Comparison of ENCODE assay signal across 27 cellular contexts in the genomic region with DNA sequence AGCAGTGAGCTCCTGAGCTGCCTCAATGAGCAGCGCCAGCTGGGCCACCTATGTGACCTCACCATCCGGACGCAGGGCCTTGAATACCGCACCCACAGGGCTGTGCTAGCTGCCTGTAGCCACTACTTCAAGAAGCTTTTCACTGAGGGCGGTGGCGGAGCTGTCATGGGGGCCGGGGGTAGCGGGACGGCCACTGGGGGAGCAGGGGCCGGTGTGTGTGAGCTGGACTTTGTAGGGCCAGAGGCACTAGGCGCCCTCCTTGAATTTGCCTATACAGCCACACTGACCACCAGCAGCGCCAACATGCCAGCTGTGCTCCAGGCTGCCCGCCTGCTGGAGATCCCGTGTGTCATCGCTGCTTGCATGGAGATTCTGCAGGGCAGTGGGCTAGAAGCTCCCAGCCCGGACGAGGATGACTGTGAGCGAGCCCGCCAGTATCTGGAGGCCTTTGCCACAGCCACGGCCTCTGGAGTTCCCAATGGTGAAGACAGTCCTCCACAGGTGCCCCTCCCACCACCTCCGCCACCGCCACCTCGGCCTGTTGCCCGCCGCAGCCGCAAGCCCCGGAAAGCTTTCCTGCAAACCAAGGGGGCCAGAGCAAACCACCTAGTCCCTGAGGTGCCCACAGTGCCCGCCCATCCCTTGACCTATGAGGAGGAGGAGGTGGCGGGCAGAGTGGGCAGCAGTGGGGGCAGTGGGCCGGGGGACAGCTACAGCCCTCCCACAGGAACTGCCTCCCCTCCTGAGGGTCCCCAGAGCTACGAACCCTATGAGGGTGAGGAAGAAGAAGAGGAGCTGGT. TPM values are rescaled to one million over a fixed set of nuclear protein-coding genes. Genes with fewer than 3 reads are reported as not detected.
DNase-seq lines count a peak whose midpoint lies in the region; ATAC-seq and TF ChIP-seq lines count a peak whose summit lies in the region.
"Had no signal": no experiment of that assay in that cellular context is flagged by ENCODE, and none has a peak within 500 bp of the region (broad histone marks: within the 10 kb centered on the region; RNA-seq: fewer than 3 reads in every experiment).

No MANE protein-coding gene starts in this region.

- peak overlapping the region; percentile 88 for H3K27ac Mint-ChIP-seq in stimulated activated memory B cell treated with anti-CD40 and anti-IgM and Interleukin-4, amounts not matched to agents 10 μg/mL and 1 μg/mL and 100 μg/mL, for 72 hours
- H3K27ac Mint-ChIP-seq: activated naive CD8-positive, alpha-beta T cell treated with anti-CD3 and anti-CD28 coated beads for 36 hours had no signal

- no peak for ATAC-seq in stimulated activated memory B cell treated with anti-CD40 and anti-IgM and Interleukin-4, amounts not matched to agents 10 μg/mL and 1 μg/mL and 100 μg/mL, for 72 hours
- ATAC-seq in GM18517 (IDR thresholded peaks at IDR 0.05; ENCODE audit: unreplicated experiment), result no peak
- no peak for ATAC-seq in HG03521 (IDR thresholded peaks at IDR 0.05; ENCODE audit: unreplicated experiment)
- ATAC-seq in PC-3, result no peak

- TF ChIP-seq POLR2A in Peyer's patch (IDR thresholded peaks at IDR 0.05), result no peak

- TF ChIP-seq CTCF in Peyer's patch (IDR thresholded peaks at IDR 0.05), result no peak
- no peak for TF ChIP-seq CTCF in PC-3 (conservative IDR thresholded peaks at IDR 0.05; ENCODE audit: low read depth, low read length)

- no peaks in the 10 kb centered on the region for H3K9me3 ChIP-seq in Peyer's patch
- no peaks in the 10 kb centered on the region for H3K9me3 ChIP-seq in PC-3 (ENCODE audit: low read length)
- H3K9me3 ChIP-seq: MG63 had no signal

- peaks cover 33% of the 10 kb centered on the region for H3K79me2 ChIP-seq in PC-3 (ENCODE audit: low read length)

- no peak overlapping the region for H3K9ac ChIP-seq in PC-3 (ENCODE audit: low read length)

- H3K36me3 Mint-ChIP-seq in stimulated activated memory B cell treated with anti-CD40 and anti-IgM and Interleukin-4, amounts not matched to agents 10 μg/mL and 1 μg/mL and 100 μg/mL, for 72 hours, result peaks cover 13% of the 10 kb centered on the region

- no TSS peak for BruUV-seq in PC-3 (replicated peaks; lab: Mats Ljungman, UMichigan)

- no peak overlapping the region for H3K4me3 Mint-ChIP-seq in stimulated activated memory B cell treated with anti-CD40 and anti-IgM and Interleukin-4, amounts not matched to agents 10 μg/mL and 1 μg/mL and 100 μg/mL, for 72 hours
- H3K4me3 Mint-ChIP-seq: activated naive CD8-positive, alpha-beta T cell treated with anti-CD3 and anti-CD28 coated beads for 36 hours; CD14-positive monocyte had no signal

- H3K4me3 ChIP-seq in Peyer's patch, result no peak overlapping the region
- H3K4me3 ChIP-seq in PC-3 (ENCODE audit: low read length), result no peak overlapping the region
- H3K4me3 ChIP-seq: lung, MG63, PC-9, SK-N-MC, smooth muscle cell had no signal

- H3K4me1 Mint-ChIP-seq in stimulated activated memory B cell treated with anti-CD40 and anti-IgM and Interleukin-4, amounts not matched to agents 10 μg/mL and 1 μg/mL and 100 μg/mL, for 72 hours, result peaks cover 80% of the 10 kb centered on the region

- H3K27me3 ChIP-seq in Peyer's patch (no peaks in the 10 kb centered on the region), PC-3 (ENCODE audit: low read length) (no peaks in the 10 kb centered on the region)
- H3K27me3 ChIP-seq: MG63 had no signal

- H3K27me3 Mint-ChIP-seq in stimulated activated memory B cell treated with anti-CD40 and anti-IgM and Interleukin-4, amounts not matched to agents 10 μg/mL and 1 μg/mL and 100 μg/mL, for 72 hours, result no peaks in the 10 kb centered on the region
- H3K27me3 Mint-ChIP-seq: activated CD4-positive, alpha-beta memory T cell treated with anti-CD3 and anti-CD28 coated beads for 36 hours had no signal

- H3K4me1 ChIP-seq in Peyer's patch, result peaks cover 3 to 81% (median 50%) of the 10 kb centered on the region in 4 donors
- peaks cover 21% of the 10 kb centered on the region for H3K4me1 ChIP-seq in PC-3 (ENCODE audit: insufficient read depth, low read length)

- no peaks in the 10 kb centered on the region for H3F3A ChIP-seq in PC-3 (ENCODE audit: low read length, unreplicated experiment)

- POLR2A ChIA-PET in PC-3 (lab: Charles Lee; ENCODE audit: unreplicated experiment), result interaction anchor here (0.6 to 0.7 kb wide), 2 partner anchors 120 to 124 kb away, joined by 3 read pairs; no protein-coding TSS in a partner anchor

- peak; percentile 7 for DNase-seq in activated naive CD4-positive, alpha-beta T cell treated with anti-CD3 and anti-CD28 coated beads, Interleukin-2, amount 50 U/mL, for 16 hours
- DNase-seq in activated naive CD4-positive, alpha-beta T cell (lab: John Stamatoyannopoulos, UW), result no peak
- DNase-seq in Peyer's patch (peak in 1 of 3 donors; percentile 51), epithelial cell of prostate (ENCODE audit: low read depth, low spot score) (no peak), PC-3 (no peak)
- DNase-seq: activated CD4-positive, alpha-beta memory T cell treated with anti-CD3 and anti-CD28 coated beads for 36 hours; activated naive CD8-positive, alpha-beta T cell treated with anti-CD3 and anti-CD28 coated beads for 36 hours; activated T-cell treated with anti-CD3 and anti-CD28 coated beads, Interleukin-2, amount 50 U/mL, for 1 hour; DMS53; foreskin fibroblast; HCEC 1CT; hippocampal formation; islet precursor cell; MG63; NCI-H1694; NCI-H82; PC-9; stimulated activated CD4-positive, alpha-beta T cell treated with anti-CD3 and anti-CD28 coated beads, Interleukin-4, amount 100 ng/mL, for 4 hours had no signal

- intact Hi-C loops in PC-3 (cut with micrococcal nuclease), result loop anchor here (5.0 kb wide), 1 partner anchor 37 kb away; a partner anchor contains a TSS

- H3K36me3 ChIP-seq in Peyer's patch, result peaks cover 0 to 42% (median 0%) of the 10 kb centered on the region in 3 donors
- peaks cover 34% of the 10 kb centered on the region for H3K36me3 ChIP-seq in PC-3 (ENCODE audit: low read depth, low read length)

- H3K27ac ChIP-seq in Peyer's patch, result peak overlapping the region; percentile 94 to 99 (median 96)
- peak overlapping the region; percentile 81 for H3K27ac ChIP-seq in epithelial cell of prostate
- H3K27ac ChIP-seq in PC-3 (ENCODE audit: low read length), result no peak overlapping the region
- H3K27ac ChIP-seq: PC-9 had no signal

- H2AFZ ChIP-seq in PC-3 (ENCODE audit: low read length), result no peak overlapping the region
- H2AFZ ChIP-seq: PC-9 had no signal

- H3K9me3 Mint-ChIP-seq in stimulated activated memory B cell treated with anti-CD40 and anti-IgM and Interleukin-4, amounts not matched to agents 10 μg/mL and 1 μg/mL and 100 μg/mL, for 72 hours, result no peaks in the 10 kb centered on the region
- H3K9me3 Mint-ChIP-seq: activated CD4-positive, alpha-beta memory T cell treated with anti-CD3 and anti-CD28 coated beads for 36 hours; activated naive CD8-positive, alpha-beta T cell treated with anti-CD3 and anti-CD28 coated beads for 36 hours had no signal

- CTCF ChIA-PET in PC-3 (lab: Charles Lee), result no interaction called here

- no peak overlapping the region for H3K4me2 ChIP-seq in PC-3 (ENCODE audit: low read length)
- H3K4me2 ChIP-seq: PC-9, smooth muscle cell had no signal

- no peaks in the 10 kb centered on the region for H4K20me1 ChIP-seq in PC-3 (ENCODE audit: low read length)

- H3K9me2 ChIP-seq in PC-3 (replicated peaks; ENCODE audit: low read length), result no peaks in the 10 kb centered on the region

RNA-seq across cellular contexts. Expression of a gene that starts 12.3 kb away (rescaled TPM):
- total RNA-seq in Peyer's patch (100 to 1,000 TPM in 3 of 4 donors, 10 to 100 TPM in 1; 35.5 to 412 (median 346) TPM), PC-3 (2014; rRNA removed) (39.7 and 59.1 TPM in 2 replicates)

RNA-seq across cellular contexts. Expression of a gene that starts 18.7 kb away (rescaled TPM):
- total RNA-seq in Peyer's patch (10 to 100 TPM in 1 of 4 donors, 1 to 10 TPM in 3; 1.7 to 12.5 (median 5.3) TPM), PC-3 (2014; rRNA removed) (0.18 and 3.0 TPM in 2 replicates)
- total RNA-seq: smooth muscle cell had no signal

RNA-seq across cellular contexts. Expression of a gene that starts 18.7 kb away (rescaled TPM):
- total RNA-seq in Peyer's patch, result 1 to 10 TPM in 1 of 4 donors, under 1 TPM in 1, not detected in 2; 0.88 to 2.7 TPM
- not detected in 2 replicates for total RNA-seq in PC-3 (2014; rRNA removed)
- total RNA-seq: activated naive CD8-positive, alpha-beta T cell treated with anti-CD3 and anti-CD28 coated beads for 36 hours; endothelial cell of umbilical vein; smooth muscle cell; subcutaneous adipose tissue had no signal

RNA-seq across cellular contexts. Expression of a gene that starts 21.5 kb away (rescaled TPM):
- not detected for total RNA-seq in Peyer's patch
- not detected in 2 replicates for total RNA-seq in PC-3 (2014; rRNA removed)
- total RNA-seq: smooth muscle cell, subcutaneous adipose tissue had no signal

RNA-seq across cellular contexts. Expression of a gene that starts 31.8 kb away (rescaled TPM):
- 10 to 100 TPM; 29.7 to 50.3 (median 46.3) TPM for total RNA-seq in Peyer's patch
- 58.5 and 84.0 TPM in 2 replicates for total RNA-seq in PC-3 (2014; rRNA removed)
